8 cellular contexts compared by ENCODE assay signal in the genomic region with DNA sequence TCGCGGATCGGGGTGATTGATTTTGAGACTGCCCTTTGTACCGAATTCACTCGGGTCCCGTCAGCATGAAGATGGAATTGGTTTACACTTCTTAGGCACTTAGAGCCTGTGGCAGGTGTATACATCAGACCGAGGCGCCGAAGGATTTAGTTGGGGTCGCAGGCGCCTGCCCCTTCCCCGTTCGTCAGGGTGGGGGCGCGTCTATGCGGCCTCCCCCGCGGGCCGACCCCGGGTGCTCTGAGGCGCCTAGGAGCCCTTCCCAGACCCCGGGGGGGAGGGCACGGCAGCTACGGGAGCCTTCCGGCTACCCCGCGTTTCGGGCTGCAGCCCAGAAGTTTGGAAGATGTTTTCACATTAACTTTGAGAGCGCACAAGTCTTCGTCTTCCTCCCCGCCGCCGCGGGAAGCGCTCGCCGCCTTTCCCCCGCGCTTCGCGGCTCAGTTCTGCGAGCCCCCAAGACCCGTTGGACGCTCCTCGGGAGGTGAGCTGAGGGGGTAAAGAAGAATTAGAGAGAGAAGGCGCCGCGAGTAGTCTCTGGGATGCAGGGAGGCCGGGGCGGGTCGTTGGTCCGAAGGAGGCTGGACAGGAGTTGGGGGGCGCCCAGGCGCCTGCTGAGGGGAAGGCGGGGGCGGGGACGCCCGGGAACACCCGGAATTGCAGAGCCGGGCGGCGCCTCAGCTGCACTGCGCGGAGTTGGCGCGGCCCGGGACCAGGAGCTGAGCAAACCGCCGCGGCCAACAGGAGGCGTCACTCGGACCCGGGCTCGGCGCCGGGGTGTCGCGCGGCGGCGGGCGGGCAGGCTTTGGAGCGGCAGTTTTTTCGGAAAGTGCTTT. TPM values are rescaled to one million over a fixed set of nuclear protein-coding genes. Genes with fewer than 3 reads are reported as not detected.
DNase-seq lines count a peak whose midpoint lies in the region; ATAC-seq, FAIRE-seq and TF ChIP-seq lines count a peak whose summit lies in the region.

No MANE protein-coding gene starts in this region.

- H4K20me1 ChIP-seq in astrocyte (ENCODE audit: insufficient read depth, low read length): peaks cover 53% of the 10 kb centered on the region

- H3K9me3 Mint-ChIP-seq in Caco-2 (ENCODE audit: unreplicated experiment) (no peaks in the 10 kb centered on the region), astrocyte (ENCODE audit: unreplicated experiment) (no peaks in the 10 kb centered on the region)

- H3K27me3 ChIP-seq in Caco-2 (replicated peaks; ENCODE audit: control insufficient read depth, insufficient read depth, low read length) (no peaks in the 10 kb centered on the region), HL-60 (ENCODE audit: insufficient read depth, poor library complexity, severe bottlenecking) (no peaks in the 10 kb centered on the region), astrocyte (ENCODE audit: insufficient read depth, low read length) (no peaks in the 10 kb centered on the region)

- H3K4me1 Mint-ChIP-seq in Caco-2 (ENCODE audit: low read depth, unreplicated experiment) (no peaks in the 10 kb centered on the region), astrocyte (ENCODE audit: low read depth, unreplicated experiment) (peaks cover 19% of the 10 kb centered on the region)

- peak overlapping the region; percentile 97 for H3K9ac ChIP-seq in astrocyte (ENCODE audit: low read length)

- H3K27ac ChIP-seq in HL-60 (replicated peaks) (peak overlapping the region; percentile 85), astrocyte (ENCODE audit: low read depth, low read length) (peak overlapping the region; percentile 89)

- H3K79me2 ChIP-seq in astrocyte (ENCODE audit: insufficient read depth, low read length): peaks cover 57% of the 10 kb centered on the region

- H3K4me3 Mint-ChIP-seq in Caco-2 (ENCODE audit: unreplicated experiment): peak overlapping the region; percentile 97
- H3K4me3 Mint-ChIP-seq in astrocyte (ENCODE audit: unreplicated experiment): peak overlapping the region; percentile 98

- no peaks in the 10 kb centered on the region for H3K27me3 Mint-ChIP-seq in Caco-2 (ENCODE audit: insufficient read depth, unreplicated experiment)
- no peaks in the 10 kb centered on the region for H3K27me3 Mint-ChIP-seq in astrocyte (ENCODE audit: low read depth, unreplicated experiment)

- peak overlapping the region; percentile 68 for H3K27ac Mint-ChIP-seq in Caco-2 (ENCODE audit: unreplicated experiment)
- peak overlapping the region; percentile 91 for H3K27ac Mint-ChIP-seq in astrocyte (ENCODE audit: unreplicated experiment)

- peak overlapping the region; percentile 81 for H3K4me2 ChIP-seq in astrocyte (ENCODE audit: low read length)

- CTCF ChIA-PET in Caco-2 (lab: Charles Lee): interaction anchor here (0.8 to 2.3 kb wide), 8 partner anchors 47 to 413 kb away, joined by 3 to 14 read pairs (median 4); partner anchors contain the start of gene SSR3

- no peak for FAIRE-seq in astrocyte (lab: Jason Lieb, UNC)

- no peak overlapping the region for H2AFZ ChIP-seq in astrocyte (ENCODE audit: low read depth, low read length)

- H3K36me3 Mint-ChIP-seq in Caco-2 (ENCODE audit: insufficient read depth, unreplicated experiment) (peaks cover 35% of the 10 kb centered on the region), astrocyte (ENCODE audit: low read depth, unreplicated experiment) (peaks cover 17% of the 10 kb centered on the region)

- BruUV-seq in Caco-2 (replicated peaks; lab: Mats Ljungman, UMichigan): no TSS peak

- TF ChIP-seq CTCF in Caco-2 (IDR thresholded peaks at IDR 0.05; ENCODE audit: insufficient read depth in 1 of 2, low read depth in 1 of 2, low read length in 1 of 2, severe bottlenecking in 1 of 2, unreplicated experiment in 1 of 2) (peak; percentile 27), HL-60 (IDR thresholded peaks at IDR 0.05; ENCODE audit: insufficient read depth, low read length) (no peak), astrocyte (IDR thresholded peaks at IDR 0.05; ENCODE audit: insufficient read depth, low read depth, low read length) (no peak)

- POLR2A ChIA-PET in Caco-2 (lab: Charles Lee): interaction anchor here (0.6 to 3.2 kb wide), 5 partner anchors 120 to 445 kb away, joined by 3 to 26 read pairs (median 4); partner anchors contain the start of gene SSR3

- ATAC-seq in HG02571 (IDR thresholded peaks at IDR 0.05; ENCODE audit: unreplicated experiment): no peak
- ATAC-seq in HG03521 (IDR thresholded peaks at IDR 0.05; ENCODE audit: unreplicated experiment): no peak

- peaks cover 8% of the 10 kb centered on the region; the same call in 1 of the 2 replicates for H3K4me1 ChIP-seq in Caco-2
- H3K4me1 ChIP-seq in astrocyte (ENCODE audit: insufficient read depth, low read length): peaks cover 20% of the 10 kb centered on the region

- peak; percentile 42 to 58 for DNase-seq in Caco-2
- DNase-seq in HL-60 (ENCODE audit: low read depth in 1 of 2, low spot score in 1 of 2): peak in 1 of 2 experiments; percentile 51
- DNase-seq in T-helper 1 cell: peak; percentile 11 to 49 (median 31)
- no peak for DNase-seq in astrocyte (ENCODE audit: low read depth)
- DNase-seq in hypothalamus (lab: John Stamatoyannopoulos, UW): peak in 41 of 51 donors; percentile 6 to 68 (median 45)
- peak; percentile 84 for DNase-seq in retina

- H3K36me3 ChIP-seq in Caco-2 (ENCODE audit: control insufficient read depth, insufficient read depth, low read length) (no peaks in the 10 kb centered on the region), astrocyte (ENCODE audit: insufficient read depth, low read length) (peaks cover 22% of the 10 kb centered on the region)

- H3K9me3 ChIP-seq in Caco-2 (no peaks in the 10 kb centered on the region), astrocyte (ENCODE audit: insufficient read depth, low read depth, low read length) (no peaks in the 10 kb centered on the region)

- H3K4me3 ChIP-seq in Caco-2 (ENCODE audit: low read depth, low read length): peak overlapping the region; percentile 84
- H3K4me3 ChIP-seq in HL-60 (replicated peaks; ENCODE audit: insufficient read depth, low read length): peak overlapping the region; percentile 84
- H3K4me3 ChIP-seq in astrocyte (ENCODE audit: insufficient read depth, low read depth, low read length): peak overlapping the region; percentile 94

- intact Hi-C loops in Caco-2 (cut with micrococcal nuclease; ENCODE audit: unreplicated experiment): loop anchor here (1.0 to 5.0 kb wide), 11 partner anchors 44 to 462 kb away; partner anchors contain the start of gene SSR3

RNA-seq across cellular contexts. Expression of gene TIPARP, which starts 0.7 kb away (rescaled TPM):
- total RNA-seq in Caco-2 (2022) (15.8 and 18.2 TPM in 2 replicates), astrocyte (55.5 and 74.2 TPM in 2 replicates)

Comparison
In these comparisons a context has a peak if more than half of its experiments do, and no peak if none do; other contexts are left out.
1. CTCF ChIP-seq: peak in Caco-2 (2 of 2); none in HL-60 (single experiment) and astrocyte (single experiment).
2. Peak in every context shown above with its lines, with median percentiles within 50 percentile points of each other: H3K4me3 ChIP-seq.